Comparison of ENCODE assay signal across 20 cellular contexts in genomic region chr12:10268037-10268436, GRCh38. TPM values are rescaled to one million over a fixed set of nuclear protein-coding genes. Genes with fewer than 3 reads are reported as not detected.
DNase-seq lines count a peak whose midpoint lies in the region; ATAC-seq, FAIRE-seq and TF ChIP-seq lines count a peak whose summit lies in the region.
"Had no signal": no experiment of that assay in that cellular context is flagged by ENCODE, and none has a peak within 500 bp of the region (broad histone marks: within the 10 kb centered on the region; RNA-seq: fewer than 3 reads in every experiment).

No MANE protein-coding gene starts in this region.

- no peaks in the 10 kb centered on the region for H3K9me2 ChIP-seq in GM23338 (ENCODE audit: insufficient read depth)

- H3K27ac ChIP-seq in GM23338 (ENCODE audit: low read depth) (no peak overlapping the region), WERI-Rb-1 (no peak overlapping the region)
- H3K27ac ChIP-seq: A549, C4-2B had no signal

- no peaks in the 10 kb centered on the region for H4K20me1 ChIP-seq in GM23338 (replicated peaks; ENCODE audit: insufficient read depth)

- H3K4me2 ChIP-seq in GM23338: no peak overlapping the region
- H3K4me2 ChIP-seq: A549 had no signal

- no peaks in the 10 kb centered on the region for H3K27me3 Mint-ChIP-seq in GM23338 (ENCODE audit: insufficient read depth, low read depth, poor library complexity)

- no peaks in the 10 kb centered on the region for H3K4me1 ChIP-seq in GM23338 (ENCODE audit: insufficient read depth)
- H3K4me1 ChIP-seq: A549, BE2C, HAP-1 had no signal

- H3K27ac Mint-ChIP-seq in GM23338: no peak overlapping the region; the same call in 1 of the 2 replicates
- H3K27ac Mint-ChIP-seq: CD4-positive, alpha-beta memory T cell had no signal

- H3K9me3 ChIP-seq in WERI-Rb-1 (ENCODE audit: severe bottlenecking): no peaks in the 10 kb centered on the region
- H3K9me3 ChIP-seq: A549, BE2C, HAP-1 had no signal

- H3K4me1 Mint-ChIP-seq in GM23338: no peaks in the 10 kb centered on the region
- H3K4me1 Mint-ChIP-seq: CD4-positive, alpha-beta memory T cell had no signal

- H2AFZ ChIP-seq in GM23338: 0 out of 2 replicates have a peak overlapping the region, but pooled peaks have one; percentile 15

- peak; percentile 81 for FAIRE-seq in D721Med (lab: Jason Lieb, UNC)
- FAIRE-seq: G401.6, GM12892, GM19239, H1 had no signal

- H3K79me2 ChIP-seq in GM23338 (replicated peaks; ENCODE audit: insufficient read depth): no peaks in the 10 kb centered on the region

- TF ChIP-seq CTCF in D721Med (IDR thresholded peaks at IDR 0.05; ENCODE audit: insufficient read depth, missing control alignments) (no peak), GM23338 (conservative IDR thresholded peaks at IDR 0.05; ENCODE audit: low read depth in 2 of 2) (no peak), WERI-Rb-1 (IDR thresholded peaks at IDR 0.05; ENCODE audit: low read depth, low read length) (no peak)

- no peaks in the 10 kb centered on the region for H3F3A ChIP-seq in GM23338 (replicated peaks; ENCODE audit: low read depth)

- H3K4me3 Mint-ChIP-seq in GM23338: no peak overlapping the region
- H3K4me3 Mint-ChIP-seq: CD4-positive, alpha-beta memory T cell had no signal

- H3K4me3 ChIP-seq in GM23338 (no peak overlapping the region), WERI-Rb-1 (ENCODE audit: low read depth, low read length) (no peak overlapping the region)
- H3K4me3 ChIP-seq: A549, HAP-1 had no signal

- DNase-seq in D721Med (ENCODE audit: insufficient read length, low spot score) (no peak), GM23338 (ENCODE audit: low spot score) (no peak), NCI-H82 treated with DMSO at 0.1 percent for 48 hours (lab: John Stamatoyannopoulos, UW; ENCODE audit: unreplicated experiment) (peak; percentile 89), WERI-Rb-1 (peak; percentile 32), SIG-M5 treated with dmso at 0.1 percent for 504 hours (lab: John Stamatoyannopoulos, UW; ENCODE audit: unreplicated experiment) (no peak), nucleus accumbens (lab: John Stamatoyannopoulos, UW) (no peak)
- DNase-seq in stimulated activated CD4-positive, alpha-beta T cell treated with anti-CD3 and anti-CD28 coated beads, Interleukin-15, amount 100 ng/mL, for 24 hours: no peak
- DNase-seq: BE2C; CD4-positive, alpha-beta memory T cell; DMS153; DMS79 treated with DMSO at 0.1 percent for 48 hours; EL had no signal

- H3K36me3 Mint-ChIP-seq in GM23338 (ENCODE audit: low read depth): no peaks in the 10 kb centered on the region
- H3K36me3 Mint-ChIP-seq: CD4-positive, alpha-beta memory T cell had no signal

- no peaks in the 10 kb centered on the region for H3K27me3 ChIP-seq in GM23338 (ENCODE audit: insufficient read depth)
- no peaks in the 10 kb centered on the region for H3K27me3 ChIP-seq in WERI-Rb-1 (ENCODE audit: insufficient read depth, low read depth, severe bottlenecking)

- no peak for ATAC-seq in GM23338
- ATAC-seq: A549 had no signal

- H3K36me3 ChIP-seq in GM23338 (ENCODE audit: insufficient read depth) (no peaks in the 10 kb centered on the region), WERI-Rb-1 (no peaks in the 10 kb centered on the region)
- H3K36me3 ChIP-seq: BE2C, HAP-1 had no signal

- no peaks in the 10 kb centered on the region for H3K9me3 Mint-ChIP-seq in GM23338
- H3K9me3 Mint-ChIP-seq: CD4-positive, alpha-beta memory T cell had no signal

TF ChIP-seq in GM23338, 12 proteins besides CTCF, POLR2A, EP300 and RAD21 (continues in another document):
- TF ChIP-seq REST (IDR thresholded peaks at IDR 0.05; ENCODE audit: unreplicated experiment) (no peak), STAT1 (IDR thresholded peaks at IDR 0.05; ENCODE audit: unreplicated experiment) (no peak), ZNF114 (CRISPR knock-in tag; IDR thresholded peaks at IDR 0.05) (no peak), POLR2AphosphoS5 (IDR thresholded peaks at IDR 0.05; ENCODE audit: low read depth) (no peak), ZNF462 (CRISPR knock-in tag; IDR thresholded peaks at IDR 0.05) (no peak), CREB1 (CRISPR knock-in tag; IDR thresholded peaks at IDR 0.05; ENCODE audit: low read depth) (no peak)

RNA-seq across cellular contexts. Expression of gene KLRD1, which starts 39.6 kb away (rescaled TPM):
- 0.03 TPM in 1 of 2 replicates, not detected in the other for total RNA-seq in GM23338 (2014; rRNA removed; shearing (Covaris generic))
- 0.02 and 0.27 TPM in 2 replicates for polyA plus RNA-seq in GM23338 (2016; fragmentation: Nextera tagmentation; extraction: Ambion mirVana)
- total RNA-seq: HT-29 had no signal

RNA-seq across cellular contexts. Expression of gene GABARAPL1, which starts 55.4 kb away (rescaled TPM):
- total RNA-seq in GM23338 (2014; rRNA removed; shearing (Covaris generic)): 60.9 and 77.8 TPM in 2 replicates
- polyA plus RNA-seq in GM23338 (2016; fragmentation: Nextera tagmentation; extraction: Ambion mirVana): 35.7 and 36.5 TPM in 2 replicates

Comparison
In these comparisons a context has a peak if more than half of its experiments do, and no peak if none do; other contexts are left out.
1. DNase-seq: peak in NCI-H82 treated with DMSO at 0.1 percent for 48 hours (single experiment) and WERI-Rb-1 (single experiment); none in D721Med (single experiment), GM23338 (single experiment), SIG-M5 treated with dmso at 0.1 percent for 504 hours (single experiment), nucleus accumbens (0 of 56) and stimulated activated CD4-positive, alpha-beta T cell treated with anti-CD3 and anti-CD28 coated beads, Interleukin-15, amount 100 ng/mL, for 24 hours (single experiment).